In genomic region chr1:117826551-117827078, GRCh38 we compare ENCODE assay signal across 11 cellular contexts.
DNase-seq lines count a peak whose midpoint lies in the region; ATAC-seq, FAIRE-seq and TF ChIP-seq lines count a peak whose summit lies in the region.
"Had no signal": no experiment of that assay in that cellular context is flagged by ENCODE, and none has a peak within 500 bp of the region (broad histone marks: within the 10 kb centered on the region; RNA-seq: fewer than 3 reads in every experiment).

No MANE protein-coding gene starts in this region.

- no peaks in the 10 kb centered on the region for H3K36me3 Mint-ChIP-seq in activated CD8-positive, alpha-beta T cell treated with anti-CD3 and anti-CD28 coated beads for 36 hours (ENCODE audit: low read depth)
- H3K36me3 Mint-ChIP-seq in activated CD8-positive, alpha-beta T cell treated with anti-CD3 and anti-CD28 coated beads, Interleukin-2, amount 10 ng/mL, durations not matched to agents 7 days and 5 days (ENCODE audit: low read depth), result no peaks in the 10 kb centered on the region
- no peaks in the 10 kb centered on the region for H3K36me3 Mint-ChIP-seq in endodermal cell (ENCODE audit: low read depth)
- H3K36me3 Mint-ChIP-seq: activated naive CD8-positive, alpha-beta T cell had no signal

- peak; percentile 51 for ATAC-seq in activated CD8-positive, alpha-beta T cell treated with anti-CD3 and anti-CD28 coated beads for 36 hours
- ATAC-seq in activated CD8-positive, alpha-beta T cell treated with anti-CD3 and anti-CD28 coated beads, Interleukin-2, amount 10 ng/mL, durations not matched to agents 7 days and 5 days, result no peak
- ATAC-seq in body of pancreas, result peak; percentile 68
- ATAC-seq in GM21825 (IDR thresholded peaks at IDR 0.05; ENCODE audit: unreplicated experiment), result no peak

- H3K27me3 Mint-ChIP-seq in activated CD8-positive, alpha-beta T cell treated with anti-CD3 and anti-CD28 coated beads for 36 hours, result peaks cover 13% of the 10 kb centered on the region
- H3K27me3 Mint-ChIP-seq in activated CD8-positive, alpha-beta T cell treated with anti-CD3 and anti-CD28 coated beads, Interleukin-2, amount 10 ng/mL, durations not matched to agents 7 days and 5 days (ENCODE audit: low read depth), result peaks cover 15% of the 10 kb centered on the region
- peaks cover 5% of the 10 kb centered on the region for H3K27me3 Mint-ChIP-seq in endodermal cell (ENCODE audit: insufficient read depth)

- no peaks in the 10 kb centered on the region for H3K9me3 ChIP-seq in body of pancreas
- H3K9me3 ChIP-seq in endodermal cell (ENCODE audit: control insufficient read depth, low read length), result peaks cover 10% of the 10 kb centered on the region

- no peak overlapping the region for H3K4me3 Mint-ChIP-seq in activated CD8-positive, alpha-beta T cell treated with anti-CD3 and anti-CD28 coated beads for 36 hours
- H3K4me3 Mint-ChIP-seq in activated CD8-positive, alpha-beta T cell treated with anti-CD3 and anti-CD28 coated beads, Interleukin-2, amount 10 ng/mL, durations not matched to agents 7 days and 5 days, result no peak overlapping the region
- H3K4me3 Mint-ChIP-seq in endodermal cell, result no peak overlapping the region
- H3K4me3 Mint-ChIP-seq: activated naive CD8-positive, alpha-beta T cell had no signal

- H3K9me3 Mint-ChIP-seq in activated CD8-positive, alpha-beta T cell treated with anti-CD3 and anti-CD28 coated beads for 36 hours, result peaks cover 5% of the 10 kb centered on the region
- peaks cover 4% of the 10 kb centered on the region for H3K9me3 Mint-ChIP-seq in activated CD8-positive, alpha-beta T cell treated with anti-CD3 and anti-CD28 coated beads, Interleukin-2, amount 10 ng/mL, durations not matched to agents 7 days and 5 days (ENCODE audit: insufficient read depth)
- peaks cover 6% of the 10 kb centered on the region for H3K9me3 Mint-ChIP-seq in endodermal cell

- H3K27ac ChIP-seq in body of pancreas, result peak overlapping the region in 3 of 4 donors; percentile 17 to 41 (median 37)
- no peak overlapping the region for H3K27ac ChIP-seq in endodermal cell (ENCODE audit: low read depth, low read length)
- H3K27ac ChIP-seq: BLaER1 had no signal

- peaks cover 5% of the 10 kb centered on the region for H3K4me1 Mint-ChIP-seq in activated CD8-positive, alpha-beta T cell treated with anti-CD3 and anti-CD28 coated beads for 36 hours (ENCODE audit: low read depth)
- no peaks in the 10 kb centered on the region for H3K4me1 Mint-ChIP-seq in activated CD8-positive, alpha-beta T cell treated with anti-CD3 and anti-CD28 coated beads, Interleukin-2, amount 10 ng/mL, durations not matched to agents 7 days and 5 days (ENCODE audit: low read depth)
- H3K4me1 Mint-ChIP-seq in endodermal cell, result peaks cover 5% of the 10 kb centered on the region

- H3K4me1 ChIP-seq in body of pancreas (peaks cover 52% of the 10 kb centered on the region), endodermal cell (ENCODE audit: control insufficient read depth, insufficient read depth, low read length) (peaks cover 4% of the 10 kb centered on the region)
- H3K4me1 ChIP-seq: BLaER1 had no signal

- no peak for FAIRE-seq in urothelium cell line (lab: Jason Lieb, UNC)
- FAIRE-seq: GM19239 had no signal

- intact Hi-C loops in activated CD8-positive, alpha-beta T cell treated with anti-CD3 and anti-CD28 coated beads for 36 hours (cut with micrococcal nuclease), result no loop called here
- intact Hi-C loops in body of pancreas (cut with DNase I), result no loop called here

- CTCF ChIA-PET in activated CD8-positive, alpha-beta T cell treated with anti-CD3 and anti-CD28 coated beads for 36 hours (lab: Charles Lee), result interaction anchor here (1.2 kb wide), 1 partner anchor 69 kb away, joined by 3 read pairs; no protein-coding TSS in a partner anchor
- CTCF ChIA-PET in activated CD8-positive, alpha-beta T cell treated with anti-CD3 and anti-CD28 coated beads, Interleukin-2, amount 10 ng/mL, durations not matched to agents 7 days and 5 days (lab: Charles Lee), result interaction anchor here (0.8 to 1.0 kb wide), 2 partner anchors 73 to 291 kb away, joined by 3 to 4 read pairs; no protein-coding TSS in a partner anchor

- TF ChIP-seq POLR2A in body of pancreas (IDR thresholded peaks at IDR 0.05), result no peak

- H3K36me3 ChIP-seq in body of pancreas (replicated peaks in 1 of 2; ENCODE audit: insufficient read depth in 1 of 2, low read depth in 2 of 2) (no peaks in the 10 kb centered on the region), endodermal cell (ENCODE audit: control insufficient read depth, insufficient read depth, low read length) (no peaks in the 10 kb centered on the region)
- H3K36me3 ChIP-seq: BLaER1 had no signal

- WGBS in body of pancreas, 2 donors, result 53 to 72% methylated on average over 1 of the region's 1 CpG
- 93 to 100% methylated on average over 1 of the region's 1 CpG for WGBS in endodermal cell (ENCODE audit: insufficient coverage in 1 of 2, insufficient read length in 1 of 2), 2 experiments

- no peak for TF ChIP-seq CTCF in activated CD8-positive, alpha-beta T cell treated with anti-CD3 and anti-CD28 coated beads for 36 hours (IDR thresholded peaks at IDR 0.05)
- no peak for TF ChIP-seq CTCF in body of pancreas (IDR thresholded peaks at IDR 0.05)
- no peak for TF ChIP-seq CTCF in endodermal cell (conservative IDR thresholded peaks at IDR 0.05)

- no peaks in the 10 kb centered on the region for H3K27me3 ChIP-seq in body of pancreas
- no peaks in the 10 kb centered on the region for H3K27me3 ChIP-seq in endodermal cell (ENCODE audit: control insufficient read depth, insufficient read depth, low read length, poor library complexity, severe bottlenecking)
- H3K27me3 ChIP-seq: BLaER1 had no signal

- H3K27ac Mint-ChIP-seq in activated CD8-positive, alpha-beta T cell treated with anti-CD3 and anti-CD28 coated beads for 36 hours, result no peak overlapping the region
- H3K27ac Mint-ChIP-seq in activated CD8-positive, alpha-beta T cell treated with anti-CD3 and anti-CD28 coated beads, Interleukin-2, amount 10 ng/mL, durations not matched to agents 7 days and 5 days, result no peak overlapping the region
- H3K27ac Mint-ChIP-seq in endodermal cell, result no peak overlapping the region
- H3K27ac Mint-ChIP-seq: activated naive CD8-positive, alpha-beta T cell had no signal

- H3K4me3 ChIP-seq in body of pancreas (no peak overlapping the region), endodermal cell (ENCODE audit: low read length) (no peak overlapping the region)
- H3K4me3 ChIP-seq: BLaER1 had no signal

- DNase-seq in activated CD8-positive, alpha-beta T cell treated with anti-CD3 and anti-CD28 coated beads for 36 hours, result no peak
- no peak for DNase-seq in activated CD8-positive, alpha-beta T cell treated with anti-CD3 and anti-CD28 coated beads, Interleukin-2, amount 10 ng/mL, durations not matched to agents 7 days and 5 days
- peak; percentile 46 to 65 (median 59) for DNase-seq in body of pancreas
- DNase-seq in kidney glomerular epithelial cell (lab: John Stamatoyannopoulos, UW), result peak; percentile 73
- DNase-seq in urothelium cell line (ENCODE audit: low spot score), result peak; percentile 80
- DNase-seq in GM19240 (ENCODE audit: insufficient read length, low spot score), result no peak
- no peak for DNase-seq in endodermal cell

- no peak overlapping the region for H3K9ac ChIP-seq in endodermal cell (ENCODE audit: extremely low read depth, low read length, poor library complexity, severe bottlenecking)
- H3K9ac ChIP-seq: BLaER1 had no signal

- POLR2A ChIA-PET in activated CD8-positive, alpha-beta T cell treated with anti-CD3 and anti-CD28 coated beads for 36 hours (lab: Charles Lee), result no interaction called here
- POLR2A ChIA-PET in activated CD8-positive, alpha-beta T cell treated with anti-CD3 and anti-CD28 coated beads, Interleukin-2, amount 10 ng/mL, durations not matched to agents 7 days and 5 days (lab: Charles Lee), result no interaction called here

Comparison
In these comparisons a context has a peak if more than half of its experiments do, and no peak if none do; other contexts are left out.
1. ATAC-seq: peak in activated CD8-positive, alpha-beta T cell treated with anti-CD3 and anti-CD28 coated beads for 36 hours (single experiment) and body of pancreas (single experiment); none in activated CD8-positive, alpha-beta T cell treated with anti-CD3 and anti-CD28 coated beads, Interleukin-2, amount 10 ng/mL, durations not matched to agents 7 days and 5 days (single experiment) and GM21825 (single experiment).
2. DNase-seq: peak in body of pancreas (4 of 4), kidney glomerular epithelial cell (single experiment) and urothelium cell line (single experiment); none in activated CD8-positive, alpha-beta T cell treated with anti-CD3 and anti-CD28 coated beads for 36 hours (single experiment), activated CD8-positive, alpha-beta T cell treated with anti-CD3 and anti-CD28 coated beads, Interleukin-2, amount 10 ng/mL, durations not matched to agents 7 days and 5 days (single experiment), GM19240 (single experiment) and endodermal cell (single experiment).